ENCODE assay signal across 11 cellular contexts in genomic region chr5:1497795-1498622, GRCh38. TPM values are rescaled to one million over a fixed set of nuclear protein-coding genes. Genes with fewer than 3 reads are reported as not detected.
DNase-seq lines count a peak whose midpoint lies in the region; ATAC-seq and TF ChIP-seq lines count a peak whose summit lies in the region.
"Had no signal": no experiment of that assay in that cellular context is flagged by ENCODE, and none has a peak within 500 bp of the region (broad histone marks: within the 10 kb centered on the region; RNA-seq: fewer than 3 reads in every experiment).

No MANE protein-coding gene starts in this region.

- no peaks in the 10 kb centered on the region for H3K9me3 Mint-ChIP-seq in central memory CD8-positive, alpha-beta T cell

- H3K27ac Mint-ChIP-seq in central memory CD8-positive, alpha-beta T cell (ENCODE audit: low read depth): peak overlapping the region; percentile 94

- intact Hi-C loops in stomach (cut with DNase I; ENCODE audit: low total_unique reads): no loop called here

- no peaks in the 10 kb centered on the region for H3K27me3 Mint-ChIP-seq in central memory CD8-positive, alpha-beta T cell

- H3K4me1 Mint-ChIP-seq in central memory CD8-positive, alpha-beta T cell: peaks cover 85% of the 10 kb centered on the region

- H3K4me1 ChIP-seq in stomach: peaks cover 13 to 49% (median 34%) of the 10 kb centered on the region in 4 donors
- H3K4me1 ChIP-seq: breast epithelium, parathyroid adenoma had no signal

- H3K4me3 ChIP-seq in stomach: no peak overlapping the region
- H3K4me3 ChIP-seq: breast epithelium had no signal

- ATAC-seq in GM19455 (IDR thresholded peaks at IDR 0.05; ENCODE audit: unreplicated experiment) (peak; percentile 30), HG03159 (IDR thresholded peaks at IDR 0.05; ENCODE audit: unreplicated experiment) (peak; percentile 16), GM18867 (IDR thresholded peaks at IDR 0.05; ENCODE audit: unreplicated experiment) (no peak)
- no peak for ATAC-seq in central memory CD8-positive, alpha-beta T cell (replicated peaks; ENCODE audit: extremely low read depth, poor library complexity, severe bottlenecking)

- H3K9me3 ChIP-seq in stomach: no peaks in the 10 kb centered on the region
- H3K9me3 ChIP-seq: breast epithelium had no signal

- TF ChIP-seq CTCF in stomach (IDR thresholded peaks at IDR 0.05): no peak

- peak overlapping the region; percentile 25 for H3K4me3 Mint-ChIP-seq in central memory CD8-positive, alpha-beta T cell

- DNase-seq in GF-D8 (lab: John Stamatoyannopoulos, UW) (peak; percentile 53), NCI-H1105 (lab: John Stamatoyannopoulos, UW) (no peak), stomach (no peak)
- DNase-seq in central memory CD8-positive, alpha-beta T cell (ENCODE audit: low spot score in 2 of 2): no peak
- no peak for DNase-seq in activated effector memory CD4-positive, alpha-beta T cell treated with anti-CD3 and anti-CD28 coated beads, Interleukin-2, amount 50 U/mL, for 16 hours
- DNase-seq: head of caudate nucleus had no signal

- 79 to 88% (median 85%) methylated on average over 18 of the region's 18 CpGs for WGBS in stomach, 5 donors

- TF ChIP-seq POLR2A in stomach (IDR thresholded peaks at IDR 0.05): no peak

- H3K36me3 Mint-ChIP-seq in central memory CD8-positive, alpha-beta T cell (ENCODE audit: insufficient read depth): peaks cover 47% of the 10 kb centered on the region

- TF ChIP-seq EP300 in stomach (IDR thresholded peaks at IDR 0.05): no peak

- peak overlapping the region in 2 of 5 donors; percentile 26 to 41 for H3K27ac ChIP-seq in stomach
- H3K27ac ChIP-seq: breast epithelium, parathyroid adenoma had no signal

- no peaks in the 10 kb centered on the region for H3K27me3 ChIP-seq in stomach
- H3K27me3 ChIP-seq: breast epithelium had no signal

- H3K36me3 ChIP-seq in stomach: peaks cover 8 to 50% (median 30%) of the 10 kb centered on the region in 4 donors
- H3K36me3 ChIP-seq: breast epithelium had no signal

RNA-seq across cellular contexts. Expression of gene LPCAT1, which starts 25.8 kb away (rescaled TPM):
- total RNA-seq in stomach: 100 to 1,000 TPM in 1 of 5 donors, 10 to 100 TPM in 4; 13.4 to 229 (median 17.4) TPM
- polyA plus RNA-seq in stomach: 10 to 100 TPM in 2 of 3 donors, 1 to 10 TPM in 1; 5.2 to 11.8 (median 11.6) TPM

RNA-seq across cellular contexts. Expression of gene SLC6A3, which starts 52.8 kb away (rescaled TPM):
- total RNA-seq in stomach: not detected
- polyA plus RNA-seq in stomach: under 1 TPM in 1 of 3 donors, not detected in 2; 0.05 TPM

Comparison
In these comparisons a context has a peak if more than half of its experiments do, and no peak if none do; other contexts are left out.
1. ATAC-seq: peak in GM19455 (single experiment) and HG03159 (single experiment); none in central memory CD8-positive, alpha-beta T cell (single experiment) and GM18867 (single experiment).